Comparison of ENCODE assay signal across 8 cellular contexts in the genomic region with DNA sequence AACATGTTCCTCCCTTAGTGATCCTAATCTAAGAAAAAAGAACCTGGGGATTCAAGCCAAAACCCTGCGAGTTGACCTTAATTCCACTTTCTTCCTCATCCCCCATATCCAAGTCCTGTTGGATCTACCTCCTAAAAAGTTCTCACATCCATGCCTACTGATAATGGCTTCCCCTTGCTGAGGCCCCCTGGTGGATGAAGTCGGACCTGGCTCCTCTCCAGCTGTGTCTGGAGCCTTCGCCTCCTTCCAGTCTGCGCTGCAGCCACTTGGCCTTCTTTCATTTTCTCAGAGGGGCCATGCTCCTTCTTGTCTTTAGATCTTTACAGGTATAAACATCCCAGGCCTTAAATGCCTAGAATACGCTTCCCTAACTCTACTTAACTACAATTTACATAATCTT. TPM values are rescaled to one million over a fixed set of nuclear protein-coding genes. Genes with fewer than 3 reads are reported as not detected.
DNase-seq lines count a peak whose midpoint lies in the region; ATAC-seq and TF ChIP-seq lines count a peak whose summit lies in the region.

No MANE protein-coding gene starts in this region.

- no peak overlapping the region for H3K4me3 ChIP-seq in kidney epithelial cell (ENCODE audit: low read depth, low read length)
- H3K4me3 ChIP-seq in coronary artery, result no peak overlapping the region

- DNase-seq in activated naive CD4-positive, alpha-beta T cell treated with anti-CD3 and anti-CD28 coated beads for 36 hours, result peak; percentile 34
- DNase-seq in activated naive CD4-positive, alpha-beta T cell (lab: John Stamatoyannopoulos, UW), result no peak
- DNase-seq in KBM-7, result peak; percentile 57
- peak; percentile 2 for DNase-seq in activated naive CD8-positive, alpha-beta T cell treated with anti-CD3 and anti-CD28 coated beads for 36 hours
- no peak for DNase-seq in kidney epithelial cell (ENCODE audit: low read depth)
- DNase-seq in coronary artery (ENCODE audit: low spot score), result no peak

- H3K27me3 Mint-ChIP-seq in activated naive CD4-positive, alpha-beta T cell treated with anti-CD3 and anti-CD28 coated beads for 36 hours (ENCODE audit: low read depth), result no peaks in the 10 kb centered on the region
- peaks cover 2% of the 10 kb centered on the region for H3K27me3 Mint-ChIP-seq in activated naive CD8-positive, alpha-beta T cell treated with anti-CD3 and anti-CD28 coated beads for 36 hours

- H3K27ac Mint-ChIP-seq in activated naive CD4-positive, alpha-beta T cell treated with anti-CD3 and anti-CD28 coated beads for 36 hours, result no peak overlapping the region
- no peak overlapping the region for H3K27ac Mint-ChIP-seq in activated naive CD8-positive, alpha-beta T cell treated with anti-CD3 and anti-CD28 coated beads for 36 hours

- TF ChIP-seq CTCF in kidney epithelial cell (IDR thresholded peaks at IDR 0.05; ENCODE audit: insufficient read depth, low read length, poor library complexity, severe bottlenecking) (peak; percentile 69), coronary artery (IDR thresholded peaks at IDR 0.05) (no peak)

- H3K9me3 Mint-ChIP-seq in activated naive CD4-positive, alpha-beta T cell treated with anti-CD3 and anti-CD28 coated beads for 36 hours, result no peaks in the 10 kb centered on the region
- no peaks in the 10 kb centered on the region for H3K9me3 Mint-ChIP-seq in activated naive CD8-positive, alpha-beta T cell treated with anti-CD3 and anti-CD28 coated beads for 36 hours

- H3K36me3 ChIP-seq in kidney epithelial cell (ENCODE audit: control insufficient read depth, insufficient read depth, low read length), result no peaks in the 10 kb centered on the region

- H3K27ac ChIP-seq in coronary artery, result no peak overlapping the region

- H3K4me1 Mint-ChIP-seq in activated naive CD4-positive, alpha-beta T cell treated with anti-CD3 and anti-CD28 coated beads for 36 hours (ENCODE audit: low read depth), result no peaks in the 10 kb centered on the region
- H3K4me1 Mint-ChIP-seq in activated naive CD8-positive, alpha-beta T cell treated with anti-CD3 and anti-CD28 coated beads for 36 hours, result no peaks in the 10 kb centered on the region

- no peaks in the 10 kb centered on the region for H3K36me3 Mint-ChIP-seq in activated naive CD4-positive, alpha-beta T cell treated with anti-CD3 and anti-CD28 coated beads for 36 hours (ENCODE audit: low read depth)
- no peaks in the 10 kb centered on the region for H3K36me3 Mint-ChIP-seq in activated naive CD8-positive, alpha-beta T cell treated with anti-CD3 and anti-CD28 coated beads for 36 hours

- ATAC-seq in HG03378 (IDR thresholded peaks at IDR 0.05; ENCODE audit: unreplicated experiment), result no peak
- ATAC-seq in GM21723 (IDR thresholded peaks at IDR 0.05; ENCODE audit: unreplicated experiment), result no peak

- CTCF ChIA-PET in activated naive CD4-positive, alpha-beta T cell treated with anti-CD3 and anti-CD28 coated beads for 36 hours (lab: Charles Lee), result no interaction called here

- H3K27me3 ChIP-seq in kidney epithelial cell (ENCODE audit: control insufficient read depth, insufficient read depth, low read length), result no peaks in the 10 kb centered on the region

- intact Hi-C loops in activated naive CD4-positive, alpha-beta T cell treated with anti-CD3 and anti-CD28 coated beads for 36 hours (cut with micrococcal nuclease), result loop anchor here (1.0 kb wide), 1 partner anchor 318 kb away; no protein-coding TSS in a partner anchor

- in situ Hi-C loops in KBM-7 (cut with MboI; ENCODE audit: low pct_unique_long_range_greater_than_20kb, low sequenced_read_pairs), result no loop called here

- no peak overlapping the region for H3K4me3 Mint-ChIP-seq in activated naive CD4-positive, alpha-beta T cell treated with anti-CD3 and anti-CD28 coated beads for 36 hours
- H3K4me3 Mint-ChIP-seq in activated naive CD8-positive, alpha-beta T cell treated with anti-CD3 and anti-CD28 coated beads for 36 hours, result no peak overlapping the region

RNA-seq across cellular contexts. Expression of gene PDE1C, which starts 8.1 kb away (rescaled TPM):
- total RNA-seq in activated naive CD4-positive, alpha-beta T cell treated with anti-CD3 and anti-CD28 coated beads for 36 hours, result not detected
- not detected for total RNA-seq in activated naive CD8-positive, alpha-beta T cell treated with anti-CD3 and anti-CD28 coated beads for 36 hours
- 2.3 and 2.6 TPM in 2 replicates for total RNA-seq in kidney epithelial cell

Comparison
In these comparisons a context has a peak if more than half of its experiments do, and no peak if none do; other contexts are left out.
1. DNase-seq: peak in activated naive CD4-positive, alpha-beta T cell treated with anti-CD3 and anti-CD28 coated beads for 36 hours (single experiment), KBM-7 (single experiment) and activated naive CD8-positive, alpha-beta T cell treated with anti-CD3 and anti-CD28 coated beads for 36 hours (single experiment); none in activated naive CD4-positive, alpha-beta T cell (0 of 4), kidney epithelial cell (single experiment) and coronary artery (single experiment).